In genomic region chr22:44085743-44086741, GRCh38 we compare ENCODE assay signal across 8 cellular contexts.
DNase-seq lines count a peak whose midpoint lies in the region; ATAC-seq and TF ChIP-seq lines count a peak whose summit lies in the region.

No MANE protein-coding gene starts in this region.

- H3K9me3 ChIP-seq in right lobe of liver, result no peaks in the 10 kb centered on the region

- peak; percentile 48 for DNase-seq in D341Med (ENCODE audit: low spot score)
- DNase-seq in HCEC 1CT, result peak; percentile 45
- peak; percentile 50 for DNase-seq in NCI-H774 (lab: John Stamatoyannopoulos, UW)
- peak; percentile 13 for DNase-seq in cerebellum (ENCODE audit: low spot score)
- peak in 2 of 3 donors; percentile 50 to 71 for DNase-seq in right lobe of liver
- no peak for DNase-seq in activated CD8-positive, alpha-beta memory T cell treated with anti-CD3 and anti-CD28 coated beads for 24 hours
- DNase-seq in stimulated activated CD4-positive, alpha-beta T cell treated with anti-CD3 and anti-CD28 coated beads, Interleukin-2, amount 100 ng/mL, for 48 hours, result no peak

- no peaks in the 10 kb centered on the region for H3K27me3 ChIP-seq in right lobe of liver

- intact Hi-C loops in right lobe of liver (cut with DNase I), result loop anchor here (10.0 kb wide), 2 partner anchors 91 to 539 kb away; no protein-coding TSS in a partner anchor

- H3K36me3 ChIP-seq in right lobe of liver, result no peaks in the 10 kb centered on the region

- peak; percentile 26 to 28 (median 28) for TF ChIP-seq CTCF in right lobe of liver (IDR thresholded peaks at IDR 0.05)

- no peaks in the 10 kb centered on the region for H3K4me1 ChIP-seq in right lobe of liver

- H3K4me3 ChIP-seq in right lobe of liver, result no peak overlapping the region

- ATAC-seq in right lobe of liver (peak; percentile 73 to 85 (median 78)), GM21723 (IDR thresholded peaks at IDR 0.05; ENCODE audit: unreplicated experiment) (no peak)

- no peak for TF ChIP-seq POLR2A in right lobe of liver (IDR thresholded peaks at IDR 0.05)

- H3K27ac ChIP-seq in right lobe of liver, result no peak overlapping the region

- WGBS in right lobe of liver (ENCODE audit: insufficient coverage, low coverage, low lambda C conversion rate, missing lambda C conversion rate), result 50% methylated on average over 20 of the region's 21 CpGs

Comparison
In these comparisons a context has a peak if more than half of its experiments do, and no peak if none do; other contexts are left out.
1. DNase-seq: peak in D341Med (single experiment), HCEC 1CT (single experiment), NCI-H774 (single experiment), cerebellum (single experiment) and right lobe of liver (2 of 3); none in activated CD8-positive, alpha-beta memory T cell treated with anti-CD3 and anti-CD28 coated beads for 24 hours (single experiment) and stimulated activated CD4-positive, alpha-beta T cell treated with anti-CD3 and anti-CD28 coated beads, Interleukin-2, amount 100 ng/mL, for 48 hours (0 of 2).